ENCODE assay signal across 8 cellular contexts in the genomic region with DNA sequence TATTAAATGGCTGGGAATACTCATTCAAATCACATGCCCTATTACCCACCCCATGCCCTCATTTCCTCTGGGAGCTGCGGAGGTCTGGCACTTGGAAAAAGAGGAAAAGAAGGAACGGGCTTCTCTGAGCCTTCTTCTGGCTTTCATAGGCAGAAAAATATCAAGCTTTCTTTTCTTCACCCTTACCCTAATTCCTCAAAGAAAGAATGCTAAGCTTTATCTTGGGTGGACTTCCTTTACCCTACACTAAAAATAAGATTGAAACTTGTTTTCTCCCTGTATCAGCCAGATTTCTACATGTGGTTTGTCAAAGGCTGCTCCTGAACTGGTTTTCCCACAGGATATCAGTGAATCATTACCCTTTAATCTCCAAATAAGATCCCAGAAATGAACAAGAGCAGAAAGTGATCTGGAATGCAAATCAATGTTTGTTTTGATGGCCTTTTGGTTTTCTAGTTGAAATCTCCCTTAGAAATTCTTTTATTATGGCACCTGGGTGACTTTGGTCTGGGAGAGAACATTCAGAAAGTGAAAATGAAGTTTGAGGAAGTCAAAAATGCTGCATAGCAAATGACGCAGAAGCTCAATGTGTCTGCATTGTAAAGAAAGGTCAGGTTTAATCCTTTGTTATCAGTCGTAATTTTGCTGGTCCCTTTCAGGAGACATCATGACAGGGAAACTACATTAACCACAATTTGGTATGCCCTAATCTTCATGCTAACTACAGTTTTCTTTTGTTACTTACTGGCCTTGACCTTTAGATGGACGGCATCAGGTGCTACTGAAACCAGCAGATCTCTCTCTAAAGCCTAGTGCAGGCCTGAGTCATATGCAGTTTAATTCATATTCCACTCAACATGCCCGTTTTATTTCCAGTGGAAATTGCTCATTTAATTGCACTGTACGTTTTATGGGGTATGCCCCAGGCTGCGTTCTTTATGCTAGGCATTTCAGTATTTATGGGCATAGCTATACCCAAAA. TPM values are rescaled to one million over a fixed set of nuclear protein-coding genes. Genes with fewer than 3 reads are reported as not detected.
A peak's percentile ranks its signal among the peaks of the same experiment; 100 is the strongest.
DNase-seq lines count a peak whose midpoint lies in the region; ATAC-seq and TF ChIP-seq lines count a peak whose summit lies in the region.

No MANE protein-coding gene starts in this region.

- no peaks in the 10 kb centered on the region for H3K36me3 ChIP-seq in gastroesophageal sphincter
- no peaks in the 10 kb centered on the region for H3K36me3 ChIP-seq in psoas muscle (ENCODE audit: insufficient read depth in 1 of 2, low read depth in 1 of 2)

- DNase-seq in GM10266 (ENCODE audit: extremely low spot score), result peak; percentile 32
- peak; percentile 74 for DNase-seq in HT-29 (ENCODE audit: low spot score)
- no peak for DNase-seq in psoas muscle
- DNase-seq in stimulated activated CD4-positive, alpha-beta T cell treated with anti-CD3 and anti-CD28 coated beads, Interleukin-2, amount 100 ng/mL, for 48 hours, result no peak
- DNase-seq in NCI-H187 treated with DMSO at 0.1 percent for 48 hours (lab: John Stamatoyannopoulos, UW), result no peak

- H3K4me1 ChIP-seq in gastroesophageal sphincter, result peaks cover 3 to 43% (median 5%) of the 10 kb centered on the region in 3 donors
- H3K4me1 ChIP-seq in psoas muscle, result peaks cover 24% of the 10 kb centered on the region

- H3K4me3 ChIP-seq in WI38 (ENCODE audit: low read depth, low read length) (peak overlapping the region; percentile 40), gastroesophageal sphincter (peak overlapping the region; percentile 39 to 59), psoas muscle (peak overlapping the region; percentile 69)

- no peak for TF ChIP-seq CTCF in GM10266 (IDR thresholded peaks at IDR 0.05; ENCODE audit: control insufficient read depth, insufficient read depth, low read depth, missing control alignments)
- TF ChIP-seq CTCF in WI38 (IDR thresholded peaks at IDR 0.05; ENCODE audit: low read depth, low read length), result no peak
- TF ChIP-seq CTCF in gastroesophageal sphincter (IDR thresholded peaks at IDR 0.05), result no peak
- no peak for TF ChIP-seq CTCF in psoas muscle (IDR thresholded peaks at IDR 0.05)

- 61 to 71% methylated on average over 8 of the region's 8 CpGs for WGBS in gastroesophageal sphincter (ENCODE audit: low coverage in 1 of 2), 2 donors
- WGBS in psoas muscle, 3 donors, result 31 to 41% (median 33%) methylated on average over 8 of the region's 8 CpGs

- no peaks in the 10 kb centered on the region for H3K9me3 ChIP-seq in gastroesophageal sphincter
- no peaks in the 10 kb centered on the region for H3K9me3 ChIP-seq in psoas muscle

- ATAC-seq in GM21381 (IDR thresholded peaks at IDR 0.05; ENCODE audit: unreplicated experiment), result peak; percentile 45
- no peak for ATAC-seq in gastroesophageal sphincter
- peak; percentile 66 to 78 (median 72) for ATAC-seq in psoas muscle

- H3K27ac ChIP-seq in gastroesophageal sphincter (peak overlapping the region; percentile 74 to 91 (median 83)), psoas muscle (peak overlapping the region; percentile 76)

- H3K27me3 ChIP-seq in gastroesophageal sphincter (no peaks in the 10 kb centered on the region), psoas muscle (ENCODE audit: insufficient read depth in 3 of 3, low read length in 2 of 3) (no peaks in the 10 kb centered on the region)

- intact Hi-C loops in psoas muscle (cut with DNase I), result loop anchor here (2.0 to 10.0 kb wide), 6 partner anchors 45 to 559 kb away; partner anchors contain the start of gene NFE2L2 (in 1 of the 2)

- TF ChIP-seq EP300 in gastroesophageal sphincter (IDR thresholded peaks at IDR 0.05), result no peak

- TF ChIP-seq POLR2A in gastroesophageal sphincter (IDR thresholded peaks at IDR 0.05), result no peak

RNA-seq across cellular contexts. Expression of gene HNRNPA3, which starts 46.6 kb away (rescaled TPM):
- 30.4 and 33.8 TPM in 2 replicates for total RNA-seq in HT-29 (2014; rRNA removed; shearing (Covaris generic))
- total RNA-seq in gastroesophageal sphincter (10 to 100 TPM; 58.4 to 87.8 (median 73.1) TPM), psoas muscle (100 to 1,000 TPM in 1 of 4 donors, 10 to 100 TPM in 3; 72.8 to 125 (median 91.0) TPM)
- polyA plus RNA-seq in psoas muscle, result 100 to 1,000 TPM in 1 of 3 donors, 10 to 100 TPM in 2; 66.0 to 227 (median 81.8) TPM

Comparison
In these comparisons a context has a peak if more than half of its experiments do, and no peak if none do; other contexts are left out.
1. DNase-seq: peak in GM10266 (single experiment) and HT-29 (single experiment); none in psoas muscle (0 of 2), stimulated activated CD4-positive, alpha-beta T cell treated with anti-CD3 and anti-CD28 coated beads, Interleukin-2, amount 100 ng/mL, for 48 hours (0 of 2) and NCI-H187 treated with DMSO at 0.1 percent for 48 hours (single experiment).
2. Peak in every context shown above with its lines, with median percentiles within 50 percentile points of each other: H3K4me3 ChIP-seq.